In the genomic region with DNA sequence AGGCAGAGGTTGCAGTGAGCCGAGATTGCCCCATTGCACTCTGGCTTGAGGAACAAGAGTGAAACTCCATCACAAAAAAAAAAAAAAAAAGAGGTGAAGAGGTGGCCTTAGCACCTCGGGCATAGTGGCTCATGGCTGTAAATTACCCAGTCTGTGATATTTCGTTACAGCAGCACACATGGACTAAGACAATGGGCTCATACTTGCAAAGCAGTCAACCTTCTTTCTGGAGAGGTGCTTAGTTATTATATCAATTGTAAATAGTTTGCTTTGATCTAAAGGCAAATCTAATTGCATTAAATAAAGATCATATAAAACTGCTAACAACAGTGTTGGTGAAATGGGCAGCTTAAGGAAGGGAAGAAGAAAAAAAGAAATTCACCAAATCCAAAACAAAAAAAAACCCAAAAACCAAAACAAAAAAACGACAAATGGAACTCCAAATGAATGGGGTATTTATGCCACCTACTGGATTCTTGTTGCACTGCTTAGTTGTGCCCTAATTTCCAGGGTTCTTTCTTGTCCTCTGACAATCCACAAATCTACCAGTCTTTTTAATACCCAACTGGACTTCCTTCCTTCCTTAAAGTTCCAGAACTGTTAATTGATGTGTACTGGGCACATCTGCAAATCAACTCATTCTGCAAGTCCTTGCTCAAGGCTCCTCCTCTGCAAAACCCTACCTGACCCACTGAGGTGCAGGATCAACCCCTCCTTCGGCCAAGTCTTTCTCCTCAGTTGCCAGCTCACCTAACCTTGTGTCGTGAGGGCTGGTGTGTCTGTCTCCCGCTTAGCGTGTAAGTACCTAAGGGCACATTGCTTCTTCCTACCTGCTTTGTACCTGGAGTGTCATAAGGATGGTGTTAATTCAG, we compare ENCODE assay signal across 9 cellular contexts. TPM values are rescaled to one million over a fixed set of nuclear protein-coding genes. Genes with fewer than 3 reads are reported as not detected.
DNase-seq lines count a peak whose midpoint lies in the region; ATAC-seq, FAIRE-seq and TF ChIP-seq lines count a peak whose summit lies in the region.
"Had no signal": no experiment of that assay in that cellular context is flagged by ENCODE, and none has a peak within 500 bp of the region (broad histone marks: within the 10 kb centered on the region; RNA-seq: fewer than 3 reads in every experiment).

No MANE protein-coding gene starts in this region.

- H2AFZ ChIP-seq in OCI-LY7 (ENCODE audit: low read length) = peak overlapping the region; percentile 5; the same call in 1 of the 2 replicates
- no peak overlapping the region for H2AFZ ChIP-seq in endothelial cell of umbilical vein (ENCODE audit: low read depth, low read length)

- H3K4me3 Mint-ChIP-seq in CD8-positive, alpha-beta T cell = no peak overlapping the region
- H3K4me3 Mint-ChIP-seq in naive B cell = no peak overlapping the region

- no peak overlapping the region for H3K27ac ChIP-seq in CD8-positive, alpha-beta T cell (ENCODE audit: low read depth, low read length)
- no peak overlapping the region for H3K27ac ChIP-seq in OCI-LY7 (ENCODE audit: low read depth, low read length, poor library complexity, severe bottlenecking)
- H3K27ac ChIP-seq in endothelial cell of umbilical vein (ENCODE audit: insufficient read depth, low read depth, low read length) = no peak overlapping the region

- in situ Hi-C loops in HAP-1 (cut with MboI; ENCODE audit: low sequenced_read_pairs) = loop anchor here (5.0 kb wide), 1 partner anchor 194 kb away; no protein-coding TSS in a partner anchor

- no peak overlapping the region for H3K4me3 ChIP-seq in CD8-positive, alpha-beta T cell (ENCODE audit: low read depth, low read length)
- no peak overlapping the region for H3K4me3 ChIP-seq in HAP-1
- no peak overlapping the region for H3K4me3 ChIP-seq in OCI-LY7 (ENCODE audit: low read depth, low read length, poor library complexity, severe bottlenecking)
- H3K4me3 ChIP-seq in endothelial cell of umbilical vein (replicated peaks in 1 of 3; ENCODE audit: insufficient read depth in 1 of 3, low read depth in 1 of 3, low read length in 3 of 3) = no peak overlapping the region

- no peaks in the 10 kb centered on the region for H3K36me3 Mint-ChIP-seq in CD8-positive, alpha-beta T cell
- no peaks in the 10 kb centered on the region for H3K36me3 Mint-ChIP-seq in naive B cell

- no peak overlapping the region for H3K27ac Mint-ChIP-seq in CD8-positive, alpha-beta T cell
- peak overlapping the region in 1 of 6 donors; percentile 73 for H3K27ac Mint-ChIP-seq in naive B cell

- H3K36me3 ChIP-seq in CD8-positive, alpha-beta T cell (ENCODE audit: insufficient read depth, low read length) = no peaks in the 10 kb centered on the region
- H3K36me3 ChIP-seq in HAP-1 (replicated peaks) (no peaks in the 10 kb centered on the region), OCI-LY7 (ENCODE audit: insufficient read depth, low read length) (no peaks in the 10 kb centered on the region), endothelial cell of umbilical vein (ENCODE audit: control insufficient read depth in 2 of 2, extremely low read depth in 1 of 2, insufficient read depth in 2 of 2, low read length in 2 of 2) (no peaks in the 10 kb centered on the region)

- H3K9me3 Mint-ChIP-seq in CD8-positive, alpha-beta T cell = no peaks in the 10 kb centered on the region
- H3K9me3 Mint-ChIP-seq in naive B cell = no peaks in the 10 kb centered on the region

- H3K27me3 ChIP-seq in CD8-positive, alpha-beta T cell (ENCODE audit: insufficient read depth, low read length) = no peaks in the 10 kb centered on the region
- H3K27me3 ChIP-seq in HAP-1 (ENCODE audit: low read depth) = no peaks in the 10 kb centered on the region
- no peaks in the 10 kb centered on the region for H3K27me3 ChIP-seq in endothelial cell of umbilical vein (ENCODE audit: control insufficient read depth in 2 of 2, insufficient read depth in 2 of 2, low read length in 2 of 2)

- no peak for ATAC-seq in CD8-positive, alpha-beta T cell
- ATAC-seq in naive B cell (ENCODE audit: low read depth in 2 of 2) = no peak
- ATAC-seq in HG02588 (IDR thresholded peaks at IDR 0.05; ENCODE audit: unreplicated experiment) = no peak

- no peak overlapping the region for H3K9ac ChIP-seq in endothelial cell of umbilical vein (replicated peaks; ENCODE audit: extremely low read depth, insufficient read depth, low read length)

- FAIRE-seq in endothelial cell of umbilical vein (lab: Jason Lieb, UNC) = peak; percentile 88

- POLR2A ChIA-PET in CD8-positive, alpha-beta T cell (lab: Charles Lee) = no interaction called here
- POLR2A ChIA-PET in OCI-LY7 (lab: Charles Lee) = interaction anchor here (0.6 to 0.7 kb wide), 2 partner anchors 11 to 392 kb away, joined by 3 read pairs; no protein-coding TSS in a partner anchor
- POLR2A ChIA-PET in endothelial cell of umbilical vein (lab: Charles Lee) = no interaction called here

- H3K79me2 ChIP-seq in OCI-LY7 (ENCODE audit: insufficient read depth, low read depth, low read length) (no peaks in the 10 kb centered on the region), endothelial cell of umbilical vein (ENCODE audit: control insufficient read depth, insufficient read depth, low read length) (no peaks in the 10 kb centered on the region)

- peak; percentile 41 for TF ChIP-seq CTCF in CD8-positive, alpha-beta T cell (IDR thresholded peaks at IDR 0.05)
- peak; percentile 92 for TF ChIP-seq CTCF in OCI-LY7 (conservative IDR thresholded peaks at IDR 0.05; ENCODE audit: low read length)
- TF ChIP-seq CTCF in endothelial cell of umbilical vein (IDR thresholded peaks at IDR 0.05; ENCODE audit: extremely low read depth in 1 of 2, insufficient read depth in 1 of 2, low read depth in 1 of 2, low read length in 2 of 2) = peak; percentile 56 to 68

- no peaks in the 10 kb centered on the region for H3K9me2 ChIP-seq in OCI-LY7 (ENCODE audit: insufficient read depth, low read length)

- no peaks in the 10 kb centered on the region for H3K4me1 Mint-ChIP-seq in CD8-positive, alpha-beta T cell (ENCODE audit: low read depth)
- no peaks in the 10 kb centered on the region for H3K4me1 Mint-ChIP-seq in naive B cell

- H3K27me3 Mint-ChIP-seq in CD8-positive, alpha-beta T cell (ENCODE audit: low read depth) = peaks cover 13% of the 10 kb centered on the region
- peaks cover 5 to 26% (median 24%) of the 10 kb centered on the region in 3 donors for H3K27me3 Mint-ChIP-seq in naive B cell

- BruUV-seq in OCI-LY7 (replicated peaks; lab: Mats Ljungman, UMichigan) (no TSS peak), endothelial cell of umbilical vein (replicated peaks; lab: Mats Ljungman, UMichigan) (no TSS peak)

- H3K4me2 ChIP-seq in OCI-LY7 (ENCODE audit: low read length) (no peak overlapping the region), endothelial cell of umbilical vein (ENCODE audit: insufficient read depth, low read length) (peak overlapping the region; percentile 25)

- dilution Hi-C loops in endothelial cell of umbilical vein (cut with MboI; ENCODE audit: extremely low pct_ligation_motif_present, low sequenced_read_pairs) = no loop called here

- no peaks in the 10 kb centered on the region for H3K4me1 ChIP-seq in CD8-positive, alpha-beta T cell (ENCODE audit: insufficient read depth, low read length)
- H3K4me1 ChIP-seq in HAP-1 = no peaks in the 10 kb centered on the region
- H3K4me1 ChIP-seq in OCI-LY7 (ENCODE audit: insufficient read depth, low read length, poor library complexity, severe bottlenecking) = no peaks in the 10 kb centered on the region
- H3K4me1 ChIP-seq in endothelial cell of umbilical vein (ENCODE audit: control insufficient read depth, extremely low read depth, insufficient read depth, low read length) = peaks cover 33% of the 10 kb centered on the region

- H4K20me1 ChIP-seq in OCI-LY7 (ENCODE audit: insufficient read depth, low read length) (no peaks in the 10 kb centered on the region), endothelial cell of umbilical vein (replicated peaks; ENCODE audit: control insufficient read depth, extremely low read depth, insufficient read depth, low read length) (no peaks in the 10 kb centered on the region)

- TF ChIP-seq POLR2A in endothelial cell of umbilical vein (IDR thresholded peaks at IDR 0.05; ENCODE audit: low read depth, low read length) = no peak

- no peaks in the 10 kb centered on the region for H3K9me1 ChIP-seq in endothelial cell of umbilical vein (replicated peaks; ENCODE audit: control insufficient read depth, extremely low read depth, insufficient read depth, low read length)

- intact Hi-C loops in CD8-positive, alpha-beta T cell (cut with DNase I, micrococcal nuclease) = loop anchor here (1.0 to 10.0 kb wide), 4 partner anchors 192 to 422 kb away; no protein-coding TSS in a partner anchor
- intact Hi-C loops in OCI-LY7 (cut with micrococcal nuclease; ENCODE audit: unreplicated experiment) = loop anchor here (2.0 to 5.0 kb wide), 3 partner anchors 192 to 420 kb away; no protein-coding TSS in a partner anchor
- intact Hi-C loops in endothelial cell of umbilical vein (cut with micrococcal nuclease) = loop anchor here (1.0 to 5.0 kb wide), 4 partner anchors 42 to 420 kb away; no protein-coding TSS in a partner anchor

- CTCF ChIA-PET in CD8-positive, alpha-beta T cell (lab: Charles Lee) = interaction anchor here (0.6 to 1.2 kb wide), 2 partner anchors 29 to 193 kb away, joined by 3 to 5 read pairs; no protein-coding TSS in a partner anchor
- CTCF ChIA-PET in OCI-LY7 (lab: Charles Lee; ENCODE audit: unreplicated experiment) (no interaction called here), endothelial cell of umbilical vein (lab: Charles Lee) (interaction anchor here (0.6 to 3.1 kb wide), 10 partner anchors 16 to 488 kb away, joined by 3 to 11 read pairs (median 4); no protein-coding TSS in a partner anchor)

- no peaks in the 10 kb centered on the region for H3K9me3 ChIP-seq in CD8-positive, alpha-beta T cell (ENCODE audit: low read length)
- H3K9me3 ChIP-seq in HAP-1 (no peaks in the 10 kb centered on the region), OCI-LY7 (ENCODE audit: low read length) (no peaks in the 10 kb centered on the region), endothelial cell of umbilical vein (replicated peaks; ENCODE audit: control insufficient read depth, insufficient read depth, low read length) (no peaks in the 10 kb centered on the region)

- DNase-seq in CD8-positive, alpha-beta T cell = no peak
- DNase-seq in HAP-1 (ENCODE audit: low spot score in 2 of 2) = peak; percentile 38 to 53
- DNase-seq in OCI-LY7 (ENCODE audit: low spot score) = peak; percentile 54
- DNase-seq in endothelial cell of umbilical vein (ENCODE audit: low read depth, low spot score) = peak; percentile 50
- DNase-seq in naive B cell = peak; percentile 2
- DNase-seq in NCI-H1436 (lab: John Stamatoyannopoulos, UW) = no peak
- DNase-seq in ecto neural progenitor cell (ENCODE audit: low spot score) = no peak

RNA-seq across cellular contexts. Expression of a gene that starts 35.0 kb away (rescaled TPM):
- not detected for total RNA-seq in CD8-positive, alpha-beta T cell
- not detected in 2 replicates for total RNA-seq in OCI-LY7 (2014; rRNA removed; shearing (Covaris generic))
- not detected in 2 replicates for total RNA-seq in OCI-LY7 (2022)
- 0.20 TPM in 1 of 2 replicates, not detected in the other for total RNA-seq in endothelial cell of umbilical vein
- polyA plus RNA-seq in endothelial cell of umbilical vein = 0.08 TPM in 1 of 2 replicates, not detected in the other
- polyA plus RNA-seq in endothelial cell of umbilical vein (2011; cell fraction: cytosol; rRNA removed) = 0.03 and 0.04 TPM in 2 replicates
- polyA plus RNA-seq in endothelial cell of umbilical vein (2011; cell fraction: nucleus; rRNA removed) = not detected in 2 replicates
- 0.09 and 0.19 TPM in 2 replicates for polyA plus RNA-seq in endothelial cell of umbilical vein (2012)
- 0.27 TPM in 1 of 2 replicates, not detected in the other for polyA minus RNA-seq in endothelial cell of umbilical vein
- polyA minus RNA-seq in endothelial cell of umbilical vein (2011; cell fraction: cytosol; rRNA and poly(A)+ RNA removed) = not detected
- not detected in 2 replicates for polyA minus RNA-seq in endothelial cell of umbilical vein (2011; cell fraction: nucleus; rRNA and poly(A)+ RNA removed)
- not detected for polyA plus RNA-seq in naive B cell (ENCODE audit: low read depth in 6 of 6)
- total RNA-seq: mononuclear cell had no signal

Comparison
In these comparisons a context has a peak if more than half of its experiments do, and no peak if none do; other contexts are left out.
1. DNase-seq: peak in HAP-1 (2 of 2), OCI-LY7 (single experiment), endothelial cell of umbilical vein (single experiment) and naive B cell (single experiment); none in CD8-positive, alpha-beta T cell (0 of 7), NCI-H1436 (single experiment) and ecto neural progenitor cell (single experiment).
2. CTCF ChIP-seq: peak in every context shown above with its lines; median percentile 92 in OCI-LY7; 62 in endothelial cell of umbilical vein; 41 in CD8-positive, alpha-beta T cell.